1 cellular context compared by ENCODE assay signal in the genomic region with DNA sequence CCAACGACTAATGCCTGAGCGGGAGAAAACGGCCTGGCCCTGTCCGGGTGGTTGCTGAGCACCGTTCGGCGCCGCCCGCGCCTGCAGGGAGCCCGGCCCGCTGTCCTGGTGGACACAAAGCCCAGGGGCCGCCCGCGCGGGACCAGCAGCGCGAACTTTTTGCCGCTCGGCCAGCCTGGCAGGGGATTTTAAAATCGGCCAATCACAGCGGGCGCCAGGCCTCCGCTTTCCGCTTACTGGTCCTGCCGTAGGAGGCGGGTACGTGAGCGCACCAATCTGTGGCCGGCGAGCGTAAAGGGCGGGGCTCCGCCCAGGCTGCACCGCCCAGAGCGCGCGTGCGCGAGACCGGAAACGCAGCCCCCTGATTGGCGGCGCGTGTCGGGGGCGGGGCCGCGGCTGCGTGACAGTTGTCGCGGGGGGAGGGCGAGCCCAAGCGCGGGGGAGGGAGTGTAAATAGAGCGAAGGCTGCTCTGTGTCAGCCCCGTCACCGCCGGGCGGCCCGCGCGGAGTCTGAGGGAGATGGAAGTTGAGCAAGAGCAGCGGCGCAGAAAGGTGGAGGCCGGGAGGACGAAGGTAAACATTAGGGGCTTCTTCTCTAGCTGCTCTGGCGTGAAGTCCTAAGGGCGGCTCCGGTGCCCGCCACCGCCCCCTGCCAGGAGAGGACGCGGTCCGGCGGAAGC.
TF ChIP-seq lines count a peak whose summit lies in the region.

A gene (minus strand): TSS at position 161 of the 680 bp plus-strand sequence. CDS start 1,132 bp downstream, outside the sequence.
A gene with protein sequence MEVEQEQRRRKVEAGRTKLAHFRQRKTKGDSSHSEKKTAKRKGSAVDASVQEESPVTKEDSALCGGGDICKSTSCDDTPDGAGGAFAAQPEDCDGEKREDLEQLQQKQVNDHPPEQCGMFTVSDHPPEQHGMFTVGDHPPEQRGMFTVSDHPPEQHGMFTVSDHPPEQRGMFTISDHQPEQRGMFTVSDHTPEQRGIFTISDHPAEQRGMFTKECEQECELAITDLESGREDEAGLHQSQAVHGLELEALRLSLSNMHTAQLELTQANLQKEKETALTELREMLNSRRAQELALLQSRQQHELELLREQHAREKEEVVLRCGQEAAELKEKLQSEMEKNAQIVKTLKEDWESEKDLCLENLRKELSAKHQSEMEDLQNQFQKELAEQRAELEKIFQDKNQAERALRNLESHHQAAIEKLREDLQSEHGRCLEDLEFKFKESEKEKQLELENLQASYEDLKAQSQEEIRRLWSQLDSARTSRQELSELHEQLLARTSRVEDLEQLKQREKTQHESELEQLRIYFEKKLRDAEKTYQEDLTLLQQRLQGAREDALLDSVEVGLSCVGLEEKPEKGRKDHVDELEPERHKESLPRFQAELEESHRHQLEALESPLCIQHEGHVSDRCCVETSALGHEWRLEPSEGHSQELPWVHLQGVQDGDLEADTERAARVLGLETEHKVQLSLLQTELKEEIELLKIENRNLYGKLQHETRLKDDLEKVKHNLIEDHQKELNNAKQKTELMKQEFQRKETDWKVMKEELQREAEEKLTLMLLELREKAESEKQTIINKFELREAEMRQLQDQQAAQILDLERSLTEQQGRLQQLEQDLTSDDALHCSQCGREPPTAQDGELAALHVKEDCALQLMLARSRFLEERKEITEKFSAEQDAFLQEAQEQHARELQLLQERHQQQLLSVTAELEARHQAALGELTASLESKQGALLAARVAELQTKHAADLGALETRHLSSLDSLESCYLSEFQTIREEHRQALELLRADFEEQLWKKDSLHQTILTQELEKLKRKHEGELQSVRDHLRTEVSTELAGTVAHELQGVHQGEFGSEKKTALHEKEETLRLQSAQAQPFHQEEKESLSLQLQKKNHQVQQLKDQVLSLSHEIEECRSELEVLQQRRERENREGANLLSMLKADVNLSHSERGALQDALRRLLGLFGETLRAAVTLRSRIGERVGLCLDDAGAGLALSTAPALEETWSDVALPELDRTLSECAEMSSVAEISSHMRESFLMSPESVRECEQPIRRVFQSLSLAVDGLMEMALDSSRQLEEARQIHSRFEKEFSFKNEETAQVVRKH (N-terminal part only) (plus strand): TSS at position 447 of the 680 bp plus-strand sequence. CDS start 73 bp downstream, at position 520.

TF ChIP-seq in HEK293, 187 proteins besides CTCF, POLR2A, EP300 and RAD21 (continued from another document and continues in another):
- TF ChIP-seq, protein P1, sequence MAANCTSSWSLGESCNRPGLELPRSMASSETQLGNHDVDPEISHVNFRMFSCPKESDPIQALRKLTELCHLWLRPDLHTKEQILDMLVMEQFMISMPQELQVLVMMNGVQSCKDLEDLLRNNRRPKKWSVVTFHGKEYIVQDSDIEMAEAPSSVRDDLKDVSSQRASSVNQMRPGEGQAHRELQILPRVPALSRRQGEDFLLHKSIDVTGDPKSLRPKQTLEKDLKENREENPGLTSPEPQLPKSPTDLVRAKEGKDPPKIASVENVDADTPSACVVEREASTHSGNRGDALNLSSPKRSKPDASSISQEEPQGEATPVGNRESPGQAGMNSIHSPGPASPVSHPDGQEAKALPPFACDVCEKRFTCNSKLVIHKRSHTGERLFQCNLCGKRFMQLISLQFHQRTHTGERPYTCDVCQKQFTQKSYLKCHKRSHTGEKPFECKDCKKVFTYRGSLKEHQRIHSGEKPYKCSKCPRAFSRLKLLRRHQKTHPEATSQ (tag by site-specific recombination; IDR thresholded peaks at IDR 0.05) = peak; percentile 92
- TF ChIP-seq WT1 (tag by site-specific recombination; IDR thresholded peaks at IDR 0.05) (peak; percentile 68), SCRT1 (tag by site-specific recombination; IDR thresholded peaks at IDR 0.05; ENCODE audit: borderline replicate concordance) (no peak), ZNF302 (tag by site-specific recombination; IDR thresholded peaks at IDR 0.05; ENCODE audit: low read depth) (no peak), ZNF843 (tag by site-specific recombination; IDR thresholded peaks at IDR 0.05) (no peak; the same call in 1 of the 2 replicates), KLF16 (tag by site-specific recombination; IDR thresholded peaks at IDR 0.05) (peak; percentile 85), ZNF626 (tag by site-specific recombination; IDR thresholded peaks at IDR 0.05) (no peak), ZBTB48 (tag by site-specific recombination; IDR thresholded peaks at IDR 0.05) (peak; percentile 47; the same call in 1 of the 2 replicates), ZBTB17 (tag by site-specific recombination; IDR thresholded peaks at IDR 0.05) (peak; percentile 82), ZNF514 (tag by site-specific recombination; IDR thresholded peaks at IDR 0.05) (no peak), HOXA7 (CRISPR knock-in tag; IDR thresholded peaks at IDR 0.05; ENCODE audit: borderline replicate concordance) (no peak), ZNF169 (tag by site-specific recombination; IDR thresholded peaks at IDR 0.05) (no peak), ZNF423 (tag by site-specific recombination; IDR thresholded peaks at IDR 0.05) (no peak), ZNF202 (tag by site-specific recombination; IDR thresholded peaks at IDR 0.05; ENCODE audit: borderline replicate concordance) (no peak), ZBTB7A (tag by site-specific recombination; IDR thresholded peaks at IDR 0.05; ENCODE audit: low read depth) (peak; percentile 89), EGR2 (tag by site-specific recombination; IDR thresholded peaks at IDR 0.05; ENCODE audit: low read depth) (peak; percentile 95), SP3 (tag by site-specific recombination; IDR thresholded peaks at IDR 0.05) (peak; percentile 99), ZNF155 (tag by site-specific recombination; IDR thresholded peaks at IDR 0.05) (no peak), ZBTB21 (tag by site-specific recombination; IDR thresholded peaks at IDR 0.05) (peak; percentile 65; the same call in 1 of the 2 replicates), TRIM28 (IDR thresholded peaks at IDR 0.05; ENCODE audit: borderline replicate concordance, low read length) (no peak), ZNF785 (tag by site-specific recombination; IDR thresholded peaks at IDR 0.05) (no peak), ZNF48 (tag by site-specific recombination; IDR thresholded peaks at IDR 0.05) (no peak), ZNF521 (tag by site-specific recombination; IDR thresholded peaks at IDR 0.05) (no peak), ZNF394 (tag by site-specific recombination; IDR thresholded peaks at IDR 0.05; ENCODE audit: borderline replicate concordance) (peak; percentile 61), ZNF350 (tag by site-specific recombination; IDR thresholded peaks at IDR 0.05) (no peak), ZNF777 (tag by site-specific recombination; IDR thresholded peaks at IDR 0.05; ENCODE audit: borderline replicate concordance) (no peak), ZNF830 (tag by site-specific recombination; IDR thresholded peaks at IDR 0.05; ENCODE audit: low read depth) (no peak), ZNF747 (tag by site-specific recombination; IDR thresholded peaks at IDR 0.05) (no peak), KLF10 (tag by site-specific recombination; IDR thresholded peaks at IDR 0.05) (peak; percentile 97), ZNF221 (tag by site-specific recombination; IDR thresholded peaks at IDR 0.05; ENCODE audit: borderline replicate concordance) (no peak), ZNF223 (tag by site-specific recombination; IDR thresholded peaks at IDR 0.05) (no peak), ZNF24 (tag by site-specific recombination; IDR thresholded peaks at IDR 0.05) (peak; percentile 84), KLF1 (tag by site-specific recombination; IDR thresholded peaks at IDR 0.05) (peak; percentile 85), ZNF138 (tag by site-specific recombination; IDR thresholded peaks at IDR 0.05; ENCODE audit: borderline replicate concordance) (no peak), ZNF341 (tag by site-specific recombination; IDR thresholded peaks at IDR 0.05; ENCODE audit: low read depth) (peak; percentile 83), ZNF791 (tag by site-specific recombination; IDR thresholded peaks at IDR 0.05) (peak; percentile 73), REPIN1 (tag by site-specific recombination; IDR thresholded peaks at IDR 0.05; ENCODE audit: low read depth) (peak; percentile 95; the same call in 1 of the 2 replicates)
- TF ChIP-seq, protein P2, sequence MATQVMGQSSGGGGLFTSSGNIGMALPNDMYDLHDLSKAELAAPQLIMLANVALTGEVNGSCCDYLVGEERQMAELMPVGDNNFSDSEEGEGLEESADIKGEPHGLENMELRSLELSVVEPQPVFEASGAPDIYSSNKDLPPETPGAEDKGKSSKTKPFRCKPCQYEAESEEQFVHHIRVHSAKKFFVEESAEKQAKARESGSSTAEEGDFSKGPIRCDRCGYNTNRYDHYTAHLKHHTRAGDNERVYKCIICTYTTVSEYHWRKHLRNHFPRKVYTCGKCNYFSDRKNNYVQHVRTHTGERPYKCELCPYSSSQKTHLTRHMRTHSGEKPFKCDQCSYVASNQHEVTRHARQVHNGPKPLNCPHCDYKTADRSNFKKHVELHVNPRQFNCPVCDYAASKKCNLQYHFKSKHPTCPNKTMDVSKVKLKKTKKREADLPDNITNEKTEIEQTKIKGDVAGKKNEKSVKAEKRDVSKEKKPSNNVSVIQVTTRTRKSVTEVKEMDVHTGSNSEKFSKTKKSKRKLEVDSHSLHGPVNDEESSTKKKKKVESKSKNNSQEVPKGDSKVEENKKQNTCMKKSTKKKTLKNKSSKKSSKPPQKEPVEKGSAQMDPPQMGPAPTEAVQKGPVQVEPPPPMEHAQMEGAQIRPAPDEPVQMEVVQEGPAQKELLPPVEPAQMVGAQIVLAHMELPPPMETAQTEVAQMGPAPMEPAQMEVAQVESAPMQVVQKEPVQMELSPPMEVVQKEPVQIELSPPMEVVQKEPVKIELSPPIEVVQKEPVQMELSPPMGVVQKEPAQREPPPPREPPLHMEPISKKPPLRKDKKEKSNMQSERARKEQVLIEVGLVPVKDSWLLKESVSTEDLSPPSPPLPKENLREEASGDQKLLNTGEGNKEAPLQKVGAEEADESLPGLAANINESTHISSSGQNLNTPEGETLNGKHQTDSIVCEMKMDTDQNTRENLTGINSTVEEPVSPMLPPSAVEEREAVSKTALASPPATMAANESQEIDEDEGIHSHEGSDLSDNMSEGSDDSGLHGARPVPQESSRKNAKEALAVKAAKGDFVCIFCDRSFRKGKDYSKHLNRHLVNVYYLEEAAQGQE (tag by site-specific recombination; IDR thresholded peaks at IDR 0.05) = no peak; the same call in none of the 2 replicates
- TF ChIP-seq, protein P3, sequence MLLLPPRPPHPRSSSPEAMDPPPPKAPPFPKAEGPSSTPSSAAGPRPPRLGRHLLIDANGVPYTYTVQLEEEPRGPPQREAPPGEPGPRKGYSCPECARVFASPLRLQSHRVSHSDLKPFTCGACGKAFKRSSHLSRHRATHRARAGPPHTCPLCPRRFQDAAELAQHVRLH (tag by site-specific recombination; IDR thresholded peaks at IDR 0.05) = no peak
- TF ChIP-seq, protein P4, sequence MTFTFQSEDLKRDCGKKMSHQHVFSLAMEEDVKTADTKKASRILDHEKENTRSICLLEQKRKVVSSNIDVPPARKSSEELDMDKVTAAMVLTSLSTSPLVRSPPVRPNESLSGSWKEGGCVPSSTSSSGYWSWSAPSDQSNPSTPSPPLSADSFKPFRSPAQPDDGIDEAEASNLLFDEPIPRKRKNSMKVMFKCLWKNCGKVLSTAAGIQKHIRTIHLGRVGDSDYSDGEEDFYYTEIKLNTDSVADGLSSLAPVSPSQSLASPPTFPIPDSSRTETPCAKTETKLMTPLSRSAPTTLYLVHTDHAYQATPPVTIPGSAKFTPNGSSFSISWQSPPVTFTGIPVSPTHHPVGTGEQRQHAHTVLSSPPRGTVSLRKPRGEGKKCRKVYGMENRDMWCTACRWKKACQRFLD (tag by site-specific recombination; IDR thresholded peaks at IDR 0.05) = 0 out of 2 replicates have a peak, but pooled peaks have one; percentile 30
- TF ChIP-seq, protein P5, sequence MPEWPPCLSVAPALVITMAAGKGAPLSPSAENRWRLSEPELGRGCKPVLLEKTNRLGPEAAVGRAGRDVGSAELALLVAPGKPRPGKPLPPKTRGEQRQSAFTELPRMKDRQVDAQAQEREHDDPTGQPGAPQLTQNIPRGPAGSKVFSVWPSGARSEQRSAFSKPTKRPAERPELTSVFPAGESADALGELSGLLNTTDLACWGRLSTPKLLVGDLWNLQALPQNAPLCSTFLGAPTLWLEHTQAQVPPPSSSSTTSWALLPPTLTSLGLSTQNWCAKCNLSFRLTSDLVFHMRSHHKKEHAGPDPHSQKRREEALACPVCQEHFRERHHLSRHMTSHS (tag by site-specific recombination; IDR thresholded peaks at IDR 0.05) = no peak
- TF ChIP-seq, protein P6, sequence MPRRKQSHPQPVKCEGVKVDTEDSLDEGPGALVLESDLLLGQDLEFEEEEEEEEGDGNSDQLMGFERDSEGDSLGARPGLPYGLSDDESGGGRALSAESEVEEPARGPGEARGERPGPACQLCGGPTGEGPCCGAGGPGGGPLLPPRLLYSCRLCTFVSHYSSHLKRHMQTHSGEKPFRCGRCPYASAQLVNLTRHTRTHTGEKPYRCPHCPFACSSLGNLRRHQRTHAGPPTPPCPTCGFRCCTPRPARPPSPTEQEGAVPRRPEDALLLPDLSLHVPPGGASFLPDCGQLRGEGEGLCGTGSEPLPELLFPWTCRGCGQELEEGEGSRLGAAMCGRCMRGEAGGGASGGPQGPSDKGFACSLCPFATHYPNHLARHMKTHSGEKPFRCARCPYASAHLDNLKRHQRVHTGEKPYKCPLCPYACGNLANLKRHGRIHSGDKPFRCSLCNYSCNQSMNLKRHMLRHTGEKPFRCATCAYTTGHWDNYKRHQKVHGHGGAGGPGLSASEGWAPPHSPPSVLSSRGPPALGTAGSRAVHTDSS (tag by site-specific recombination; IDR thresholded peaks at IDR 0.05) = 0 out of 2 replicates have a peak, but pooled peaks have one; percentile 10
- TF ChIP-seq, protein P7, sequence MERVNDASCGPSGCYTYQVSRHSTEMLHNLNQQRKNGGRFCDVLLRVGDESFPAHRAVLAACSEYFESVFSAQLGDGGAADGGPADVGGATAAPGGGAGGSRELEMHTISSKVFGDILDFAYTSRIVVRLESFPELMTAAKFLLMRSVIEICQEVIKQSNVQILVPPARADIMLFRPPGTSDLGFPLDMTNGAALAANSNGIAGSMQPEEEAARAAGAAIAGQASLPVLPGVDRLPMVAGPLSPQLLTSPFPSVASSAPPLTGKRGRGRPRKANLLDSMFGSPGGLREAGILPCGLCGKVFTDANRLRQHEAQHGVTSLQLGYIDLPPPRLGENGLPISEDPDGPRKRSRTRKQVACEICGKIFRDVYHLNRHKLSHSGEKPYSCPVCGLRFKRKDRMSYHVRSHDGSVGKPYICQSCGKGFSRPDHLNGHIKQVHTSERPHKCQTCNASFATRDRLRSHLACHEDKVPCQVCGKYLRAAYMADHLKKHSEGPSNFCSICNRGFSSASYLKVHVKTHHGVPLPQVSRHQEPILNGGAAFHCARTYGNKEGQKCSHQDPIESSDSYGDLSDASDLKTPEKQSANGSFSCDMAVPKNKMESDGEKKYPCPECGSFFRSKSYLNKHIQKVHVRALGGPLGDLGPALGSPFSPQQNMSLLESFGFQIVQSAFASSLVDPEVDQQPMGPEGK (tag by site-specific recombination; IDR thresholded peaks at IDR 0.05) = peak; percentile 99
- TF ChIP-seq, protein P8, sequence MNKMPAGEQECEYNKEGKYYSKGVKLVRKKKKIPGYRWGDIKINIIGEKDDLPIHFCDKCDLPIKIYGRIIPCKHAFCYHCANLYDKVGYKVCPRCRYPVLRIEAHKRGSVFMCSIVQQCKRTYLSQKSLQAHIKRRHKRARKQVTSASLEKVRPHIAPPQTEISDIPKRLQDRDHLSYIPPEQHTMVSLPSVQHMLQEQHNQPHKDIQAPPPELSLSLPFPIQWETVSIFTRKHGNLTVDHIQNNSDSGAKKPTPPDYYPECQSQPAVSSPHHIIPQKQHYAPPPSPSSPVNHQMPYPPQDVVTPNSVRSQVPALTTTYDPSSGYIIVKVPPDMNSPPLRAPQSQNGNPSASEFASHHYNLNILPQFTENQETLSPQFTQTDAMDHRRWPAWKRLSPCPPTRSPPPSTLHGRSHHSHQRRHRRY (tag by site-specific recombination; IDR thresholded peaks at IDR 0.05) = peak; percentile 50; the same call in 1 of the 2 replicates
